ENCODE assay signal across 9 cellular contexts in the genomic region with DNA sequence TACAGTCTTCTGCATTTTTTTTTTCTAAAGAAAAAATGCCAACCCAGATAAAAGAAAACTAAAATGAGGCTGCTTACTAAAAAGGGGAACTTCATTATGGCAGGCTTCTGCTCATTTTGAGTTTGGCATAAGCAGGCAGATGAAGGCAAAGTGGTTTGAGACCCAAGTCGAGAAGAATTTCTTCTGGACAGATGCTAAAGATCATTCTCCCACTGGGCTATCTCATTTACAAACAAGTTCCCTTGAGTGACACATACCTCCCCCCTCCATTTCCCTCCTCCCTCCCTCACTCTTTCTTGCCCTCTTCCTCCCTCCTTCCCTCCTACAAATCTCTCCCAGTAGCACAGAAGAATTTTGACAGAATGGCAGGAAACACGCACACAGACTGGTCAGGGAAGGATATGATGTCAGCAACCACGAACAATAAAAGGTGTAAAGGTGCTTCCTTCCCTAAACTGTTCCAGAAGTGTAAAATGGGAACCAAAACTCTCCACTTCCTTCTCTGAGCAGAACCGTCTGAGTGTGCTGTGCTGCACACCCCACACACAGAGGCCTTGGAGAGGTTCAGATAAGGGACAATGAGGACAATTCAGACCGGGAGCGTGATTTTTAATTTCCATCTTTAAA. TPM values are rescaled to one million over a fixed set of nuclear protein-coding genes. Genes with fewer than 3 reads are reported as not detected.
DNase-seq lines count a peak whose midpoint lies in the region; ATAC-seq and TF ChIP-seq lines count a peak whose summit lies in the region.
"Had no signal": no experiment of that assay in that cellular context is flagged by ENCODE, and none has a peak within 500 bp of the region (broad histone marks: within the 10 kb centered on the region; RNA-seq: fewer than 3 reads in every experiment).

No MANE protein-coding gene starts in this region.

- peak overlapping the region; percentile 97 for H3K27ac ChIP-seq in OCI-LY1 (ENCODE audit: low read depth, low read length, poor library complexity, severe bottlenecking)
- H3K27ac ChIP-seq in muscle layer of colon (ENCODE audit: low read depth, low read length): peak overlapping the region; percentile 17
- H3K27ac ChIP-seq: A549 had no signal

- H3K9me3 ChIP-seq in OCI-LY1 (ENCODE audit: low read length): no peaks in the 10 kb centered on the region
- H3K9me3 ChIP-seq in muscle layer of colon (ENCODE audit: low read length): no peaks in the 10 kb centered on the region
- H3K9me3 ChIP-seq: A549 had no signal

- peaks cover 25% of the 10 kb centered on the region for H3K27me3 Mint-ChIP-seq in activated CD4-positive, alpha-beta T cell treated with anti-CD3 and anti-CD28 coated beads for 36 hours

- H3K4me1 ChIP-seq in OCI-LY1 (ENCODE audit: insufficient read depth, low read length, severe bottlenecking) (peaks cover 100% of the 10 kb centered on the region), muscle layer of colon (ENCODE audit: insufficient read depth, low read length) (peaks cover 31% of the 10 kb centered on the region)
- H3K4me1 ChIP-seq: A549 had no signal

- no peaks in the 10 kb centered on the region for H3K9me3 Mint-ChIP-seq in activated CD4-positive, alpha-beta T cell treated with anti-CD3 and anti-CD28 coated beads for 36 hours (ENCODE audit: low read depth)

- H3K79me2 ChIP-seq in OCI-LY1 (ENCODE audit: insufficient read depth, low read length): peaks cover 57% of the 10 kb centered on the region

- H4K20me1 ChIP-seq in OCI-LY1 (ENCODE audit: insufficient read depth, low read length): no peaks in the 10 kb centered on the region

- H3K4me3 ChIP-seq in OCI-LY1 (ENCODE audit: low read depth, low read length, poor library complexity, severe bottlenecking): peak overlapping the region; percentile 59
- H3K4me3 ChIP-seq in muscle layer of colon (ENCODE audit: low read depth in 1 of 2, low read length in 2 of 2): no peak overlapping the region
- H3K4me3 ChIP-seq: A549 had no signal

- POLR2A ChIA-PET in activated CD4-positive, alpha-beta T cell treated with anti-CD3 and anti-CD28 coated beads for 36 hours (lab: Charles Lee): no interaction called here

- H3K9ac ChIP-seq in OCI-LY1 (ENCODE audit: low read length) (peak overlapping the region; percentile 42), muscle layer of colon (ENCODE audit: low read length) (no peak overlapping the region)

- peak overlapping the region; percentile 1 for H3K27ac Mint-ChIP-seq in activated CD4-positive, alpha-beta T cell treated with anti-CD3 and anti-CD28 coated beads for 36 hours

- no peaks in the 10 kb centered on the region for H3K27me3 ChIP-seq in OCI-LY1 (ENCODE audit: insufficient read depth, low read length)
- H3K27me3 ChIP-seq in muscle layer of colon (ENCODE audit: control insufficient read depth in 1 of 2, insufficient read depth in 2 of 2, low read length in 2 of 2): no peaks in the 10 kb centered on the region

- H3K36me3 Mint-ChIP-seq in activated CD4-positive, alpha-beta T cell treated with anti-CD3 and anti-CD28 coated beads for 36 hours (ENCODE audit: low read depth): no peaks in the 10 kb centered on the region

- no peak for TF ChIP-seq CTCF in OCI-LY1 (IDR thresholded peaks at IDR 0.05; ENCODE audit: low read length)

- intact Hi-C loops in activated CD4-positive, alpha-beta T cell treated with anti-CD3 and anti-CD28 coated beads for 36 hours (cut with DNase I, micrococcal nuclease): loop anchor here (1.0 to 5.0 kb wide), 3 partner anchors 42 to 485 kb away; no protein-coding TSS in a partner anchor

- H3K4me1 Mint-ChIP-seq in activated CD4-positive, alpha-beta T cell treated with anti-CD3 and anti-CD28 coated beads for 36 hours: peaks cover 43% of the 10 kb centered on the region

- peak overlapping the region; percentile 59 for H3K4me2 ChIP-seq in OCI-LY1 (ENCODE audit: low read length)
- H3K4me2 ChIP-seq: A549 had no signal

- peak overlapping the region; percentile 5 for H3K4me3 Mint-ChIP-seq in activated CD4-positive, alpha-beta T cell treated with anti-CD3 and anti-CD28 coated beads for 36 hours

- H3F3A ChIP-seq in OCI-LY1 (ENCODE audit: insufficient read depth, low read length): 0 out of 2 replicates have a peak, but pooled peaks cover 6% of the 10 kb centered on the region

- no peak overlapping the region for H2AFZ ChIP-seq in OCI-LY1 (ENCODE audit: low read length)

- peaks cover 14% of the 10 kb centered on the region for H3K36me3 ChIP-seq in OCI-LY1 (ENCODE audit: insufficient read depth, low read length)
- H3K36me3 ChIP-seq in muscle layer of colon (ENCODE audit: insufficient read depth, low read length): peaks cover 4% of the 10 kb centered on the region

- H3K9me2 ChIP-seq in OCI-LY1 (ENCODE audit: low read depth, low read length): no peaks in the 10 kb centered on the region

- DNase-seq in activated CD4-positive, alpha-beta T cell treated with anti-CD3 and anti-CD28 coated beads for 36 hours: peak; percentile 26
- no peak for DNase-seq in activated CD4-positive, alpha-beta T cell treated with anti-CD3 and anti-CD28 coated beads for 4 hours
- peak; percentile 25 for DNase-seq in dedifferentiated amniotic fluid mesenchymal stem cell (ENCODE audit: extremely low spot score)
- DNase-seq in NCI-H510A treated with DMSO at 0.1 percent for 48 hours (lab: John Stamatoyannopoulos, UW): no peak
- no peak for DNase-seq in NCI-H187 treated with DMSO at 0.1 percent for 48 hours (lab: John Stamatoyannopoulos, UW)

- peak; percentile 71 for ATAC-seq in activated CD4-positive, alpha-beta T cell treated with anti-CD3 and anti-CD28 coated beads for 36 hours
- peak; percentile 64 for ATAC-seq in HG02885 (IDR thresholded peaks at IDR 0.05; ENCODE audit: poor library complexity, unreplicated experiment)
- ATAC-seq: A549 had no signal

- CTCF ChIA-PET in activated CD4-positive, alpha-beta T cell treated with anti-CD3 and anti-CD28 coated beads for 36 hours (lab: Charles Lee): interaction anchor here (1.7 kb wide), 1 partner anchor 16 kb away, joined by 4 read pairs; no protein-coding TSS in a partner anchor

RNA-seq across cellular contexts. Expression of gene MEF2C, which starts 55.9 kb away (rescaled TPM):
- under 1 TPM; 0.07 to 0.12 TPM for total RNA-seq in activated CD4-positive, alpha-beta T cell treated with anti-CD3 and anti-CD28 coated beads for 36 hours

Comparison
In these comparisons a context has a peak if more than half of its experiments do, and no peak if none do; other contexts are left out.
1. DNase-seq: peak in activated CD4-positive, alpha-beta T cell treated with anti-CD3 and anti-CD28 coated beads for 36 hours (single experiment) and dedifferentiated amniotic fluid mesenchymal stem cell (single experiment); none in activated CD4-positive, alpha-beta T cell treated with anti-CD3 and anti-CD28 coated beads for 4 hours (0 of 2), NCI-H510A treated with DMSO at 0.1 percent for 48 hours (single experiment) and NCI-H187 treated with DMSO at 0.1 percent for 48 hours (single experiment).